In genomic region chr16:3548445-3548844, GRCh38 we compare ENCODE assay signal across 2 cellular contexts.
A peak's percentile ranks its signal among the peaks of the same experiment; 100 is the strongest.
TF ChIP-seq lines count a peak whose summit lies in the region.

No MANE protein-coding gene starts in this region.

TF ChIP-seq in HEK293, 187 proteins besides CTCF, POLR2A, EP300 and RAD21:
- TF ChIP-seq ZNF776 (tag by site-specific recombination; IDR thresholded peaks at IDR 0.05; ENCODE audit: borderline replicate concordance) (no peak), KLF1 (tag by site-specific recombination; IDR thresholded peaks at IDR 0.05) (0 out of 2 replicates have a peak, but pooled peaks have one; percentile 18)
TF ChIP-seq in HEK293: peak in this region for 1.

TF ChIP-seq in H1, 55 proteins besides CTCF, POLR2A, EP300 and RAD21:
- TF ChIP-seq EGR1 (IDR thresholded peaks at IDR 0.05; ENCODE audit: borderline replicate concordance, low read depth, low read length) (no peak), RXRA (IDR thresholded peaks at IDR 0.05; ENCODE audit: insufficient read depth, low read depth, low read length) (no peak), NANOG (IDR thresholded peaks at IDR 0.05; ENCODE audit: insufficient read depth, low read depth, low read length, poor library complexity, severe bottlenecking) (no peak), HDAC6 (IDR thresholded peaks at IDR 0.05; ENCODE audit: low read depth, low read length) (no peak)
